Comparison of ENCODE assay signal across 29 cellular contexts in genomic region chr22:22685586-22685985, GRCh38. TPM values are rescaled to one million over a fixed set of nuclear protein-coding genes. Genes with fewer than 3 reads are reported as not detected.
"Had no signal": no experiment of that assay in that cellular context is flagged by ENCODE, and none has a peak within 500 bp of the region (broad histone marks: within the 10 kb centered on the region; RNA-seq: fewer than 3 reads in every experiment).

No MANE protein-coding gene starts in this region.

- FAIRE-seq: colon, endometrium, islet of Langerhans had no signal

- H3K4me1 Mint-ChIP-seq: activated CD4-positive, alpha-beta memory T cell treated with anti-CD3 and anti-CD28 coated beads, Interleukin-2, amount 10 ng/mL, durations not matched to agents 7 days and 5 days; activated CD4-positive, alpha-beta T cell treated with anti-CD3 and anti-CD28 coated beads, Interleukin-2, amount 10 ng/mL, durations not matched to agents 7 days and 5 days; activated naive CD4-positive, alpha-beta T cell treated with anti-CD3 and anti-CD28 coated beads, Interleukin-2, amount 50 U/mL, for 24 hours; natural killer cell; WTC11 had no signal

- H3K4me2 ChIP-seq: neural progenitor cell had no signal

- H3K27ac Mint-ChIP-seq: activated CD4-positive, alpha-beta memory T cell treated with anti-CD3 and anti-CD28 coated beads, Interleukin-2, amount 10 ng/mL, durations not matched to agents 7 days and 5 days; activated CD4-positive, alpha-beta T cell treated with anti-CD3 and anti-CD28 coated beads, Interleukin-2, amount 10 ng/mL, durations not matched to agents 7 days and 5 days; activated naive CD4-positive, alpha-beta T cell treated with anti-CD3 and anti-CD28 coated beads, Interleukin-2, amount 50 U/mL, for 24 hours; activated naive CD8-positive, alpha-beta T cell treated with anti-CD3 and anti-CD28 coated beads, Interleukin-2, amount 50 U/mL, for 24 hours; activated T-cell treated with anti-CD3 and anti-CD28 coated beads, Interleukin-2, amount 50 U/mL, for 72 hours; natural killer cell; neural progenitor cell; T-helper 17 cell; WTC11 had no signal

- H3K4me3 Mint-ChIP-seq: activated CD4-positive, alpha-beta memory T cell treated with anti-CD3 and anti-CD28 coated beads, Interleukin-2, amount 10 ng/mL, durations not matched to agents 7 days and 5 days; activated CD4-positive, alpha-beta T cell treated with anti-CD3 and anti-CD28 coated beads, Interleukin-2, amount 10 ng/mL, durations not matched to agents 7 days and 5 days; activated naive CD4-positive, alpha-beta T cell treated with anti-CD3 and anti-CD28 coated beads, Interleukin-2, amount 50 U/mL, for 24 hours; activated naive CD8-positive, alpha-beta T cell treated with anti-CD3 and anti-CD28 coated beads, Interleukin-2, amount 50 U/mL, for 24 hours; activated T-cell treated with anti-CD3 and anti-CD28 coated beads, Interleukin-2, amount 50 U/mL, for 72 hours; natural killer cell; neural progenitor cell; T-helper 17 cell; WTC11 had no signal

- H3K27me3 ChIP-seq: gastrocnemius medialis, left lung, testis, transverse colon had no signal

- H3K27me3 Mint-ChIP-seq: activated CD4-positive, alpha-beta memory T cell treated with anti-CD3 and anti-CD28 coated beads, Interleukin-2, amount 10 ng/mL, durations not matched to agents 7 days and 5 days; activated CD4-positive, alpha-beta T cell treated with anti-CD3 and anti-CD28 coated beads, Interleukin-2, amount 10 ng/mL, durations not matched to agents 7 days and 5 days; activated naive CD4-positive, alpha-beta T cell treated with anti-CD3 and anti-CD28 coated beads, Interleukin-2, amount 50 U/mL, for 24 hours; activated naive CD8-positive, alpha-beta T cell treated with anti-CD3 and anti-CD28 coated beads, Interleukin-2, amount 50 U/mL, for 24 hours had no signal

- H3K4me3 ChIP-seq: gastrocnemius medialis, left lung, lower lobe of right lung, neural progenitor cell, testis, transverse colon had no signal

- H3K9me3 Mint-ChIP-seq: activated CD4-positive, alpha-beta memory T cell treated with anti-CD3 and anti-CD28 coated beads, Interleukin-2, amount 10 ng/mL, durations not matched to agents 7 days and 5 days; activated CD4-positive, alpha-beta T cell treated with anti-CD3 and anti-CD28 coated beads, Interleukin-2, amount 10 ng/mL, durations not matched to agents 7 days and 5 days; activated naive CD4-positive, alpha-beta T cell treated with anti-CD3 and anti-CD28 coated beads, Interleukin-2, amount 50 U/mL, for 24 hours; activated naive CD8-positive, alpha-beta T cell treated with anti-CD3 and anti-CD28 coated beads, Interleukin-2, amount 50 U/mL, for 24 hours; activated T-cell treated with anti-CD3 and anti-CD28 coated beads, Interleukin-2, amount 50 U/mL, for 72 hours; natural killer cell; neural progenitor cell had no signal

- H3K36me3 ChIP-seq: gastrocnemius medialis, left lung, lower lobe of right lung, neural progenitor cell, transverse colon had no signal

- DNase-seq: activated CD4-positive, alpha-beta T cell treated with anti-CD3 and anti-CD28 coated beads for 1 hour; activated CD8-positive, alpha-beta memory T cell treated with anti-CD3 and anti-CD28 coated beads, Interleukin-2, amount 50 U/mL, for 48 hours; effector CD4-positive, alpha-beta T cell; gastrocnemius medialis; left lung; lower lobe of right lung; mesenchymal stem cell; natural killer cell; right cardiac atrium; T-helper 17 cell; T1000 had no signal

- ATAC-seq: activated naive CD8-positive, alpha-beta T cell treated with anti-CD3 and anti-CD28 coated beads, Interleukin-2, amount 50 U/mL, for 24 hours; gastrocnemius medialis; right cardiac atrium; T-helper 17 cell had no signal

- H3K9ac ChIP-seq: neural progenitor cell had no signal

- H3K27ac ChIP-seq: epithelial cell of prostate, gastrocnemius medialis, left lung, lower lobe of right lung, neural progenitor cell, testis had no signal

- H2AFZ ChIP-seq: neural progenitor cell had no signal

- H3K4me1 ChIP-seq: gastrocnemius medialis, left lung, lower lobe of right lung, neural progenitor cell had no signal

- H3K9me3 ChIP-seq: gastrocnemius medialis, left lung, lower lobe of right lung, testis, transverse colon had no signal

RNA-seq across cellular contexts. Expression of gene GGTLC2, which starts 41.2 kb away (rescaled TPM):
- total RNA-seq: activated CD4-positive, alpha-beta memory T cell treated with anti-CD3 and anti-CD28 coated beads, Interleukin-2, amount 10 ng/mL, durations not matched to agents 7 days and 5 days; activated CD4-positive, alpha-beta T cell treated with anti-CD3 and anti-CD28 coated beads, Interleukin-2, amount 10 ng/mL, durations not matched to agents 7 days and 5 days; activated T-cell treated with anti-CD3 and anti-CD28 coated beads, Interleukin-2, amount 50 U/mL, for 72 hours; bronchial epithelial cell; dermis blood vessel endothelial cell; gastrocnemius medialis; mononuclear cell; natural killer cell; omental fat pad; right cardiac atrium; T-helper 17 cell; transverse colon; urinary bladder; WTC11 had no signal
- polyA plus RNA-seq: right cardiac atrium, urinary bladder had no signal
